In genomic region chr7:99408347-99409191, GRCh38 we compare ENCODE assay signal across 1 cellular context.
A peak's percentile ranks its signal among the peaks of the same experiment; 100 is the strongest.
TF ChIP-seq lines count a peak whose summit lies in the region.

BUD31 (plus strand) TSS chr7:99408969; CDS start chr7:99411093, 2,124 bp downstream.
PDAP1 (minus strand) TSS chr7:99408597; CDS start chr7:99408548, 49 bp downstream.

TF ChIP-seq in HepG2, 621 proteins besides CTCF, POLR2A, EP300 and RAD21 (continued from another document and continues in another):
- TF ChIP-seq ZHX2 (IDR thresholded peaks at IDR 0.05; ENCODE audit: low read depth) (no peak), ZHX2 (CRISPR knock-in tag; IDR thresholded peaks at IDR 0.05; ENCODE audit: borderline replicate concordance) (no peak), MLLT10 (CRISPR knock-in tag; IDR thresholded peaks at IDR 0.05) (no peak), NFYB (CRISPR knock-in tag; IDR thresholded peaks at IDR 0.05) (peak; percentile 41; the same call in 1 of the 2 replicates), ZNF138 (CRISPR knock-in tag; IDR thresholded peaks at IDR 0.05; ENCODE audit: low read depth) (no peak; the same call in 1 of the 2 replicates), KDM6A (CRISPR knock-in tag; IDR thresholded peaks at IDR 0.05; ENCODE audit: low read depth) (0 out of 2 replicates have a peak, but pooled peaks have one; percentile 22), ZNF331 (CRISPR knock-in tag; IDR thresholded peaks at IDR 0.05) (peak; percentile 58; the same call in 1 of the 2 replicates), ZNF720 (CRISPR knock-in tag; IDR thresholded peaks at IDR 0.05) (no peak), HMGXB4 (CRISPR knock-in tag; IDR thresholded peaks at IDR 0.05; ENCODE audit: borderline replicate concordance in 1 of 2, low read depth in 1 of 2) (peak; percentile 75 to 82), SSRP1 (CRISPR knock-in tag; IDR thresholded peaks at IDR 0.05) (no peak), ZNF788 (CRISPR knock-in tag; IDR thresholded peaks at IDR 0.05; ENCODE audit: borderline replicate concordance) (peak; percentile 87), ZFP90 (CRISPR knock-in tag; IDR thresholded peaks at IDR 0.05; ENCODE audit: borderline replicate concordance) (no peak; the same call in 1 of the 2 replicates), RNF2 (conservative IDR thresholded peaks at IDR 0.05; ENCODE audit: low read depth) (no peak), TGIF2 (CRISPR knock-in tag; IDR thresholded peaks at IDR 0.05) (0 out of 2 replicates have a peak, but pooled peaks have one; percentile 30), ZSCAN12 (CRISPR knock-in tag; IDR thresholded peaks at IDR 0.05) (peak; percentile 69; the same call in 1 of the 2 replicates), GTF3A (CRISPR knock-in tag; conservative IDR thresholded peaks at IDR 0.05) (no peak), ZNF275 (CRISPR knock-in tag; IDR thresholded peaks at IDR 0.05; ENCODE audit: borderline replicate concordance) (peak; percentile 55; the same call in 1 of the 2 replicates), TARDBP (CRISPR knock-in tag; IDR thresholded peaks at IDR 0.05) (peak; percentile 80), HNRNPK (IDR thresholded peaks at IDR 0.05; ENCODE audit: low read depth, low read length, poor library complexity, severe bottlenecking) (no peak), CBFB (CRISPR knock-in tag; IDR thresholded peaks at IDR 0.05) (peak; percentile 76), AHR (CRISPR knock-in tag; IDR thresholded peaks at IDR 0.05) (no peak; the same call in 1 of the 2 replicates), ETV5 (CRISPR knock-in tag; IDR thresholded peaks at IDR 0.05; ENCODE audit: borderline replicate concordance) (peak; percentile 92), ZBTB33 (CRISPR knock-in tag; IDR thresholded peaks at IDR 0.05) (peak; percentile 35; the same call in 1 of the 2 replicates), KDM3A (CRISPR knock-in tag; IDR thresholded peaks at IDR 0.05; ENCODE audit: low read depth) (peak; percentile 45; the same call in 1 of the 2 replicates), PRDM4 (CRISPR knock-in tag; IDR thresholded peaks at IDR 0.05; ENCODE audit: borderline replicate concordance) (no peak), FOXK1 (CRISPR knock-in tag; IDR thresholded peaks at IDR 0.05; ENCODE audit: borderline replicate concordance, low read depth) (peak; percentile 73; the same call in 1 of the 2 replicates), ZKSCAN8 (CRISPR knock-in tag; IDR thresholded peaks at IDR 0.05; ENCODE audit: borderline replicate concordance) (no peak; the same call in 1 of the 2 replicates), CBX5 (CRISPR knock-in tag; IDR thresholded peaks at IDR 0.05; ENCODE audit: borderline replicate concordance) (peak; percentile 85), TEAD2 (CRISPR knock-in tag; IDR thresholded peaks at IDR 0.05) (no peak), SRSF4 (IDR thresholded peaks at IDR 0.05; ENCODE audit: low read depth, low read length, poor library complexity, severe bottlenecking) (no peak), HNRNPL (IDR thresholded peaks at IDR 0.05; ENCODE audit: low read depth, low read length) (0 out of 2 replicates have a peak, but pooled peaks have one; percentile 58), DRAP1 (CRISPR knock-in tag; IDR thresholded peaks at IDR 0.05) (peak; percentile 90), AFF4 (CRISPR knock-in tag; IDR thresholded peaks at IDR 0.05) (0 out of 2 replicates have a peak, but pooled peaks have one; percentile 20), CEBPB (IDR thresholded peaks at IDR 0.05; ENCODE audit: borderline replicate concordance, low read depth, low read length) (peak; percentile 100), SRF (IDR thresholded peaks at IDR 0.05; ENCODE audit: low read depth, low read length) (no peak), POGZ (CRISPR knock-in tag; IDR thresholded peaks at IDR 0.05) (no peak; the same call in none of the 2 replicates), THYN1 (CRISPR knock-in tag; IDR thresholded peaks at IDR 0.05; ENCODE audit: borderline replicate concordance, low read depth) (no peak), ZBTB20 (CRISPR knock-in tag; IDR thresholded peaks at IDR 0.05; ENCODE audit: borderline replicate concordance, low read depth) (no peak), ZBTB34 (CRISPR knock-in tag; IDR thresholded peaks at IDR 0.05) (no peak), NCOA1 (CRISPR knock-in tag; IDR thresholded peaks at IDR 0.05) (no peak; the same call in 1 of the 2 replicates), ZNF558 (CRISPR knock-in tag; IDR thresholded peaks at IDR 0.05; ENCODE audit: borderline replicate concordance) (0 out of 2 replicates have a peak, but pooled peaks have one; percentile 39), CREM (IDR thresholded peaks at IDR 0.05) (peak; percentile 87), CREM (CRISPR knock-in tag; IDR thresholded peaks at IDR 0.05) (no peak), PAWR (CRISPR knock-in tag; IDR thresholded peaks at IDR 0.05; ENCODE audit: borderline replicate concordance) (no peak), FOSL1 (CRISPR knock-in tag; IDR thresholded peaks at IDR 0.05; ENCODE audit: borderline replicate concordance) (no peak)
